Comparison of ENCODE assay signal across 8 cellular contexts in the genomic region with DNA sequence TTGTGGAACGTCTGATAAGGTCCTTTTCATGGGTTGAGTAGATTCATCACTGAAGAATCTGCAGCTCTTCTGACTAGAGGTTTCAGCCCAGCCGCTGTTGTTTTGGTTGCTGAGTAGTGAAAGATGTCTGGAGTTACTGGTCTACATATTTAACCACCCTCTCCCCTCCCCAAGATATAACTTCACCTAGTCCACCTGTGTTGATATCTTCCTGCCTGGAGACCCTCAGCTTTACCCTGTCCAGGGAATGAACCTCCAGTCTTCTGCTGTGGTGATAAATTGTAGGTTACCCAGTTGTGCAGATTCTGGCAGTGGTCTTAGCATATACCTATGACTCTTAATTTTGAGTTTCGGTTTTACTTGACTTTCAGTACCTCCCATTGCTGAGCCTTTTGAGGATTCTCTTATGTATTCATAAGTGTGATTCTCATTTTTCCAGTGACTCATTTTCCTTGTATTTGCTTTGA.
A peak's percentile ranks its signal among the peaks of the same experiment; 100 is the strongest.
DNase-seq lines count a peak whose midpoint lies in the region; ATAC-seq lines count a peak whose summit lies in the region.

No MANE protein-coding gene starts in this region.

- DNase-seq in GM19240 (ENCODE audit: insufficient read length, low spot score) (peak; percentile 33), UCSD-AML1 (lab: John Stamatoyannopoulos, UW; ENCODE audit: unreplicated experiment) (no peak), OCI-M2 (lab: John Stamatoyannopoulos, UW; ENCODE audit: unreplicated experiment) (no peak), NCI-H146 (lab: John Stamatoyannopoulos, UW) (no peak), NCI-H1105 (lab: John Stamatoyannopoulos, UW) (no peak)
- DNase-seq in activated T-cell treated with anti-CD3 and anti-CD28 coated beads, Interleukin-2, amount 50 U/mL, for 1 hour: peak; percentile 19
- peak; percentile 8 for DNase-seq in stimulated activated CD4-positive, alpha-beta T cell treated with anti-CD3 and anti-CD28 coated beads, Interleukin-2, amount 100 ng/mL, for 4 hours (ENCODE audit: low read depth)

- ATAC-seq in HG03135 (IDR thresholded peaks at IDR 0.05; ENCODE audit: unreplicated experiment): peak; percentile 86

Comparison
In these comparisons a context has a peak if more than half of its experiments do, and no peak if none do; other contexts are left out.
1. DNase-seq: peak in GM19240 (single experiment), activated T-cell treated with anti-CD3 and anti-CD28 coated beads, Interleukin-2, amount 50 U/mL, for 1 hour (single experiment) and stimulated activated CD4-positive, alpha-beta T cell treated with anti-CD3 and anti-CD28 coated beads, Interleukin-2, amount 100 ng/mL, for 4 hours (single experiment); none in UCSD-AML1 (single experiment), OCI-M2 (single experiment), NCI-H146 (single experiment) and NCI-H1105 (single experiment).